ENCODE assay signal across 1 cellular context in genomic region chr5:7876867-7877266, GRCh38.
A peak's percentile ranks its signal among the peaks of the same experiment; 100 is the strongest.
TF ChIP-seq lines count a peak whose summit lies in the region.

No MANE protein-coding gene starts in this region.

TF ChIP-seq in GM12878, 131 proteins besides CTCF, POLR2A, EP300 and RAD21 (continued from another document):
- TF ChIP-seq SMAD1 (IDR thresholded peaks at IDR 0.05; ENCODE audit: low read depth, partially characterized antibody) (no peak), SIX5 (IDR thresholded peaks at IDR 0.05; ENCODE audit: low read depth, low read length, severe bottlenecking) (no peak), FOS (IDR thresholded peaks at IDR 0.05; ENCODE audit: borderline replicate concordance, extremely low read depth, insufficient read length) (no peak), PAX5 (IDR thresholded peaks at IDR 0.05; ENCODE audit: borderline replicate concordance, low read depth, low read length) (peak; percentile 54; the same call in 1 of the 2 replicates), STAT3 (IDR thresholded peaks at IDR 0.05; ENCODE audit: low read depth, low read length) (no peak), NR2C2 (IDR thresholded peaks at IDR 0.05; ENCODE audit: borderline replicate concordance, control insufficient read depth, insufficient read length, low read depth) (no peak), ZBED1 (IDR thresholded peaks at IDR 0.05; ENCODE audit: borderline replicate concordance) (0 out of 2 replicates have a peak, but pooled peaks have one; percentile 34), PKNOX1 (IDR thresholded peaks at IDR 0.05) (0 out of 2 replicates have a peak, but pooled peaks have one; percentile 14), IKZF2 (IDR thresholded peaks at IDR 0.05) (peak in 1 of 2 experiments; percentile 42; a peak in 1 of 4 replicates), EED (IDR thresholded peaks at IDR 0.05; ENCODE audit: low read depth) (peak; percentile 34; the same call in 1 of the 2 replicates), IRF4 (IDR thresholded peaks at IDR 0.05; ENCODE audit: low read depth, low read length) (peak; percentile 76), SMC3 (IDR thresholded peaks at IDR 0.05; ENCODE audit: borderline replicate concordance, low read length) (no peak), RUNX3 (IDR thresholded peaks at IDR 0.05; ENCODE audit: low read length) (peak; percentile 83), PBX3 (IDR thresholded peaks at IDR 0.05; ENCODE audit: insufficient replicate concordance, low read depth, low read length) (peak; percentile 23), CUX1 (IDR thresholded peaks at IDR 0.05; ENCODE audit: insufficient replicate concordance, low read depth, low read length) (no peak), CEBPB (IDR thresholded peaks at IDR 0.05; ENCODE audit: borderline replicate concordance in 1 of 2, low read depth in 2 of 2, low read length in 2 of 2) (no peak), POU2F2 (IDR thresholded peaks at IDR 0.05; ENCODE audit: borderline replicate concordance, low read depth, low read length) (peak; percentile 64; the same call in 1 of the 3 replicates), JUND (IDR thresholded peaks at IDR 0.05; ENCODE audit: low read depth, low read length) (peak; percentile 22; the same call in 1 of the 2 replicates), BCL11A (IDR thresholded peaks at IDR 0.05; ENCODE audit: low read depth, low read length) (peak; percentile 34; the same call in 1 of the 2 replicates), JUNB (IDR thresholded peaks at IDR 0.05) (peak; percentile 89)
